ENCODE assay signal across 1 cellular context in genomic region chr10:10271639-10272192, GRCh38.
TF ChIP-seq lines count a peak whose summit lies in the region.

No MANE protein-coding gene starts in this region.

TF ChIP-seq in GM23338, 12 proteins besides CTCF, POLR2A, EP300 and RAD21 (continued from another document):
- TF ChIP-seq ZNF462 (CRISPR knock-in tag; IDR thresholded peaks at IDR 0.05) = no peak
